In the genomic region with DNA sequence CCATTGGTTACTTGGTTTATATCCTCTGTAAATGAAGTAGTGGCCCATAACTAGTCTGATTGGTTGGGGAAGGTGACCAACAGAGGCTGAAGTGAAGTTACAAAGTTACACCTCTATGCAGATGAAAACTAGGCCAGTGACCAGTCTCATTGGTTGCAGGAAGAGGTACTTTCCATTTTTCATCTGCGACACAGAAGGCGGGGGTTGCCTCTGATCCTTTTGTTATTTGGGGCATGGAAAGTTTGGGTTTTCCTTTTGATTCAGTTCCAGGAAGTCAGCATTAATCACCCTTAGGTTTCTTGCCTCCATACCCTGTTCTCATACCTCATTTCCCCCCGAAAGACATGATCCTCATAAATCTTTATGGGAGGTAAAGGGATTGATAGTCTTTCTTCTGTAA, we compare ENCODE assay signal across 2 cellular contexts.
TF ChIP-seq lines count a peak whose summit lies in the region.

No MANE protein-coding gene starts in this region.

TF ChIP-seq in liver, 16 proteins besides CTCF, POLR2A, EP300 and RAD21:
- TF ChIP-seq, protein P1, sequence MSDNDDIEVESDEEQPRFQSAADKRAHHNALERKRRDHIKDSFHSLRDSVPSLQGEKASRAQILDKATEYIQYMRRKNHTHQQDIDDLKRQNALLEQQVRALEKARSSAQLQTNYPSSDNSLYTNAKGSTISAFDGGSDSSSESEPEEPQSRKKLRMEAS (IDR thresholded peaks at IDR 0.05): no peak
- TF ChIP-seq JUND (IDR thresholded peaks at IDR 0.05): no peak
- TF ChIP-seq, protein P2, sequence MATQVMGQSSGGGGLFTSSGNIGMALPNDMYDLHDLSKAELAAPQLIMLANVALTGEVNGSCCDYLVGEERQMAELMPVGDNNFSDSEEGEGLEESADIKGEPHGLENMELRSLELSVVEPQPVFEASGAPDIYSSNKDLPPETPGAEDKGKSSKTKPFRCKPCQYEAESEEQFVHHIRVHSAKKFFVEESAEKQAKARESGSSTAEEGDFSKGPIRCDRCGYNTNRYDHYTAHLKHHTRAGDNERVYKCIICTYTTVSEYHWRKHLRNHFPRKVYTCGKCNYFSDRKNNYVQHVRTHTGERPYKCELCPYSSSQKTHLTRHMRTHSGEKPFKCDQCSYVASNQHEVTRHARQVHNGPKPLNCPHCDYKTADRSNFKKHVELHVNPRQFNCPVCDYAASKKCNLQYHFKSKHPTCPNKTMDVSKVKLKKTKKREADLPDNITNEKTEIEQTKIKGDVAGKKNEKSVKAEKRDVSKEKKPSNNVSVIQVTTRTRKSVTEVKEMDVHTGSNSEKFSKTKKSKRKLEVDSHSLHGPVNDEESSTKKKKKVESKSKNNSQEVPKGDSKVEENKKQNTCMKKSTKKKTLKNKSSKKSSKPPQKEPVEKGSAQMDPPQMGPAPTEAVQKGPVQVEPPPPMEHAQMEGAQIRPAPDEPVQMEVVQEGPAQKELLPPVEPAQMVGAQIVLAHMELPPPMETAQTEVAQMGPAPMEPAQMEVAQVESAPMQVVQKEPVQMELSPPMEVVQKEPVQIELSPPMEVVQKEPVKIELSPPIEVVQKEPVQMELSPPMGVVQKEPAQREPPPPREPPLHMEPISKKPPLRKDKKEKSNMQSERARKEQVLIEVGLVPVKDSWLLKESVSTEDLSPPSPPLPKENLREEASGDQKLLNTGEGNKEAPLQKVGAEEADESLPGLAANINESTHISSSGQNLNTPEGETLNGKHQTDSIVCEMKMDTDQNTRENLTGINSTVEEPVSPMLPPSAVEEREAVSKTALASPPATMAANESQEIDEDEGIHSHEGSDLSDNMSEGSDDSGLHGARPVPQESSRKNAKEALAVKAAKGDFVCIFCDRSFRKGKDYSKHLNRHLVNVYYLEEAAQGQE (IDR thresholded peaks at IDR 0.05): no peak
- no peak for TF ChIP-seq HNF4A (conservative IDR thresholded peaks at IDR 0.05)
- TF ChIP-seq RXRA (IDR thresholded peaks at IDR 0.05): no peak

TF ChIP-seq in HepG2, 621 proteins besides CTCF, POLR2A, EP300 and RAD21:
- TF ChIP-seq, protein P3, sequence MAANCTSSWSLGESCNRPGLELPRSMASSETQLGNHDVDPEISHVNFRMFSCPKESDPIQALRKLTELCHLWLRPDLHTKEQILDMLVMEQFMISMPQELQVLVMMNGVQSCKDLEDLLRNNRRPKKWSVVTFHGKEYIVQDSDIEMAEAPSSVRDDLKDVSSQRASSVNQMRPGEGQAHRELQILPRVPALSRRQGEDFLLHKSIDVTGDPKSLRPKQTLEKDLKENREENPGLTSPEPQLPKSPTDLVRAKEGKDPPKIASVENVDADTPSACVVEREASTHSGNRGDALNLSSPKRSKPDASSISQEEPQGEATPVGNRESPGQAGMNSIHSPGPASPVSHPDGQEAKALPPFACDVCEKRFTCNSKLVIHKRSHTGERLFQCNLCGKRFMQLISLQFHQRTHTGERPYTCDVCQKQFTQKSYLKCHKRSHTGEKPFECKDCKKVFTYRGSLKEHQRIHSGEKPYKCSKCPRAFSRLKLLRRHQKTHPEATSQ (CRISPR knock-in tag; IDR thresholded peaks at IDR 0.05; ENCODE audit: borderline replicate concordance): no peak
- TF ChIP-seq KLF11 (CRISPR knock-in tag; IDR thresholded peaks at IDR 0.05): no peak
- no peak for TF ChIP-seq NR2F2 (IDR thresholded peaks at IDR 0.05; ENCODE audit: borderline replicate concordance, low read depth)
- no peak for TF ChIP-seq STAG1 (CRISPR knock-in tag; IDR thresholded peaks at IDR 0.05)
- no peak for TF ChIP-seq ZNF605 (CRISPR knock-in tag; IDR thresholded peaks at IDR 0.05)
- TF ChIP-seq FOXA3 (CRISPR knock-in tag; IDR thresholded peaks at IDR 0.05): no peak
